ENCODE assay signal across 1 cellular context in genomic region chr1:21022279-21023040, GRCh38.
TF ChIP-seq lines count a peak whose summit lies in the region.

No MANE protein-coding gene starts in this region.

TF ChIP-seq in GM12878, 131 proteins besides CTCF, POLR2A, EP300 and RAD21 (continued from another document and continues in another):
- TF ChIP-seq CEBPZ (IDR thresholded peaks at IDR 0.05; ENCODE audit: low read depth, low read length) (no peak), E2F8 (IDR thresholded peaks at IDR 0.05; ENCODE audit: low read depth, partially characterized antibody) (no peak), NR2C2 (IDR thresholded peaks at IDR 0.05; ENCODE audit: borderline replicate concordance, control insufficient read depth, insufficient read length, low read depth) (no peak), NBN (IDR thresholded peaks at IDR 0.05) (peak; percentile 87), KDM1A (IDR thresholded peaks at IDR 0.05; ENCODE audit: borderline replicate concordance) (no peak), MYB (IDR thresholded peaks at IDR 0.05; ENCODE audit: borderline replicate concordance, low read depth, low read length) (no peak), POLR2AphosphoS2 (IDR thresholded peaks at IDR 0.05; ENCODE audit: low read depth, low read length) (no peak), EZH2 (IDR thresholded peaks at IDR 0.05; ENCODE audit: borderline replicate concordance, control insufficient read depth, low read depth, low read length) (no peak), ATF2 (IDR thresholded peaks at IDR 0.05; ENCODE audit: low read length) (peak; percentile 65), ZNF622 (IDR thresholded peaks at IDR 0.05) (no peak), E4F1 (IDR thresholded peaks at IDR 0.05; ENCODE audit: borderline replicate concordance, partially characterized antibody) (peak; percentile 17), ZZZ3 (IDR thresholded peaks at IDR 0.05; ENCODE audit: control insufficient read depth, insufficient read length, low read depth) (no peak), CHD4 (IDR thresholded peaks at IDR 0.05) (no peak), CREB1 (IDR thresholded peaks at IDR 0.05; ENCODE audit: low read depth) (peak; percentile 52; the same call in 1 of the 2 replicates), TCF12 (IDR thresholded peaks at IDR 0.05; ENCODE audit: low read depth, low read length) (no peak), MXI1 (IDR thresholded peaks at IDR 0.05; ENCODE audit: low read depth, low read length) (no peak), SIN3A (IDR thresholded peaks at IDR 0.05; ENCODE audit: low read depth, low read length) (no peak), PKNOX1 (IDR thresholded peaks at IDR 0.05) (0 out of 2 replicates have a peak, but pooled peaks have one; percentile 32), EED (IDR thresholded peaks at IDR 0.05; ENCODE audit: low read depth) (no peak), BCL11A (IDR thresholded peaks at IDR 0.05; ENCODE audit: low read depth, low read length) (no peak), SMARCA5 (IDR thresholded peaks at IDR 0.05) (no peak), ASH2L (IDR thresholded peaks at IDR 0.05; ENCODE audit: borderline replicate concordance, low read depth) (no peak), FOS (IDR thresholded peaks at IDR 0.05; ENCODE audit: borderline replicate concordance, extremely low read depth, insufficient read length) (no peak), SP1 (IDR thresholded peaks at IDR 0.05; ENCODE audit: low read depth, low read length) (no peak), LARP7 (IDR thresholded peaks at IDR 0.05) (no peak), ESRRA (IDR thresholded peaks at IDR 0.05; ENCODE audit: low read length) (no peak), ZBTB40 (IDR thresholded peaks at IDR 0.05; ENCODE audit: borderline replicate concordance) (peak; percentile 39; the same call in 1 of the 2 replicates), ZNF207 (IDR thresholded peaks at IDR 0.05; ENCODE audit: borderline replicate concordance) (0 out of 2 replicates have a peak, but pooled peaks have one; percentile 26), IKZF2 (IDR thresholded peaks at IDR 0.05) (peak; percentile 95 to 96), NFYA (IDR thresholded peaks at IDR 0.05; ENCODE audit: borderline replicate concordance, low read depth, low read length) (no peak), MTA3 (IDR thresholded peaks at IDR 0.05; ENCODE audit: borderline replicate concordance, low read length) (no peak), RAD51 (IDR thresholded peaks at IDR 0.05) (peak; percentile 62), PAX8 (IDR thresholded peaks at IDR 0.05) (peak; percentile 71), PBX3 (IDR thresholded peaks at IDR 0.05; ENCODE audit: insufficient replicate concordance, low read depth, low read length) (no peak), WRNIP1 (IDR thresholded peaks at IDR 0.05; ENCODE audit: borderline replicate concordance, low read depth, low read length) (no peak), BACH1 (IDR thresholded peaks at IDR 0.05; ENCODE audit: borderline replicate concordance) (peak; percentile 99), ZNF384 (IDR thresholded peaks at IDR 0.05; ENCODE audit: borderline replicate concordance, low read depth, low read length) (no peak), SMC3 (IDR thresholded peaks at IDR 0.05; ENCODE audit: borderline replicate concordance, low read length) (no peak), JUNB (IDR thresholded peaks at IDR 0.05) (peak; percentile 30; the same call in 1 of the 2 replicates), MAX (IDR thresholded peaks at IDR 0.05; ENCODE audit: low read depth, low read length) (no peak), RELB (IDR thresholded peaks at IDR 0.05; ENCODE audit: low read depth) (peak; percentile 91), ELK1 (IDR thresholded peaks at IDR 0.05; ENCODE audit: low read depth, low read length) (no peak), ATF7 (IDR thresholded peaks at IDR 0.05; ENCODE audit: low read depth) (peak; percentile 92), MTA2 (IDR thresholded peaks at IDR 0.05; ENCODE audit: low read depth) (peak; percentile 97), DPF2 (IDR thresholded peaks at IDR 0.05) (peak; percentile 87)
